ENCODE assay signal across 12 cellular contexts in the genomic region with DNA sequence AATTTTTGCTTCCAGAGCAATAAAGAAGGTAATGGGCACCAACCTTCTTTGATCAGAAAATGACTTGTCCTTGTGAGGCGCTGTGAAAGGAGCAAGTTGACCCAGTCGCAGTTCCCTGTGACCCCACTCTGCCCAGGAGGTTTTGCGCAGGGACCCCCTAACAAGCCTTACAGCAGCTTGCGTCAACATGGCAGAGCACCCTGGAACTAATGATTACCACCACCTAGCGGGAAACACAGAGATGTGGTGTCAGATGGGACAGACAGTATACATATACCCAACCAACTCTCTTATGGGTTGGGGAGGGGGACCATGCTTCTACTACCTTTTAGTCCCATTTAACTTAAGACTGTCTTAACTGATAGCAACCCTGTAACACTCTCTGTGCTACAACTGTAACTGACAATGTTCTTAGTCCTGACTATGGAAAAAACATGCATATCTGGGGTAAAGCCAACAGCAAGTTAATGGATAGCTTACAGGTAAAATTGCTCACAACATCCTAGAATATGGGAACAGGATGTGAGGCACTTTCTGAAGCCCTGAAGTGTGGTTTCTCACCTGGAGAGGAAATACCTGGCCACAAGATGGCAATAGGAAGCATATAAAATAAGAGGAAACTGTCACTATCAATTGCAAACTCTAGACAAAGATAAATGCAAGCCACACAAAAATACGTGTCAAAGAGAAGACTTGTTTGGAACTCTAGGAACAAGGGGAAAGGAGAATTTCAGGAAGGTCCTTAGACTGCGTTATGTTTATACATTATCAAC. TPM values are rescaled to one million over a fixed set of nuclear protein-coding genes. Genes with fewer than 3 reads are reported as not detected.
A peak's percentile ranks its signal among the peaks of the same experiment; 100 is the strongest.
DNase-seq lines count a peak whose midpoint lies in the region; ATAC-seq and TF ChIP-seq lines count a peak whose summit lies in the region.
"Had no signal": no experiment of that assay in that cellular context is flagged by ENCODE, and none has a peak within 500 bp of the region (broad histone marks: within the 10 kb centered on the region; RNA-seq: fewer than 3 reads in every experiment).

No MANE protein-coding gene starts in this region.

- ATAC-seq in HCT116, result no peak
- no peak for ATAC-seq in memory B cell (ENCODE audit: low read depth)

- peak overlapping the region; percentile 69 for H3K27ac Mint-ChIP-seq in activated CD4-positive, alpha-beta memory T cell treated with anti-CD3 and anti-CD28 coated beads for 36 hours
- H3K27ac Mint-ChIP-seq in memory B cell, result peak overlapping the region; percentile 24

- peak overlapping the region; percentile 51 for H3K4me3 Mint-ChIP-seq in activated CD4-positive, alpha-beta memory T cell treated with anti-CD3 and anti-CD28 coated beads for 36 hours
- H3K4me3 Mint-ChIP-seq in memory B cell, result peak overlapping the region; percentile 48

- H2AFZ ChIP-seq in HCT116 (ENCODE audit: low read depth, low read length, poor library complexity, severe bottlenecking), result no peak overlapping the region

- no peaks in the 10 kb centered on the region for H3K27me3 ChIP-seq in BLaER1 treated with 17β-estradiol and CSF1 and Interleukin-3, amounts not matched to agents 10 nM and 100 nM
- no peaks in the 10 kb centered on the region for H3K27me3 ChIP-seq in HCT116 (ENCODE audit: insufficient read depth, low read length)

- H3K4me1 ChIP-seq in BLaER1 treated with 17β-estradiol and CSF1 and Interleukin-3, amounts not matched to agents 10 nM and 100 nM, result peaks cover 22 to 28% (median 26%) of the 10 kb centered on the region in 10 experiments
- H3K4me1 ChIP-seq in HCT116 (ENCODE audit: control insufficient read depth in 1 of 2, insufficient read depth in 2 of 2, low read length in 2 of 2), result peaks cover 4 to 22% of the 10 kb centered on the region in 2 experiments

- H3K9me2 ChIP-seq in HCT116 (ENCODE audit: insufficient read depth), result no peaks in the 10 kb centered on the region

- CTCF ChIA-PET in HCT116 (lab: Charles Lee), result interaction anchor here (1.0 to 1.1 kb wide), 2 partner anchors 119 to 1527 kb away, joined by 3 read pairs; no protein-coding TSS in a partner anchor
- CTCF ChIA-PET in activated CD4-positive, alpha-beta memory T cell treated with anti-CD3 and anti-CD28 coated beads for 36 hours (lab: Charles Lee), result interaction anchor here (0.6 to 2.1 kb wide), 5 partner anchors 18 to 179 kb away, joined by 3 to 6 read pairs (median 4); a partner anchor contains a TSS

- RAD21 ChIA-PET in HCT116 (lab: Charles Lee; ENCODE audit: low non-redundant PET in 1 of 2, low total read pairs in 2 of 2, uncharacterized antibody in 2 of 2, unreplicated experiment in 2 of 2), result no interaction called here

- no peak for TF ChIP-seq POLR2A in HCT116 (IDR thresholded peaks at IDR 0.05; ENCODE audit: borderline replicate concordance, extremely low read depth, insufficient read depth, insufficient read length)

- DNase-seq in HCT116 (ENCODE audit: low read depth, low spot score), result no peak
- no peak for DNase-seq in activated CD4-positive, alpha-beta memory T cell treated with anti-CD3 and anti-CD28 coated beads for 36 hours
- no peak for DNase-seq in memory B cell (ENCODE audit: low spot score in 2 of 2)
- no peak for DNase-seq in putamen (ENCODE audit: low spot score)
- no peak for DNase-seq in MV-4-11 (lab: John Stamatoyannopoulos, UW)
- no peak for DNase-seq in SW480 (ENCODE audit: low spot score)
- DNase-seq in coronary artery (ENCODE audit: low spot score), result no peak
- DNase-seq: activated CD4-positive, alpha-beta T cell treated with anti-CD3 and anti-CD28 coated beads for 1 hour; RPMI8226 had no signal

- H3K9me3 Mint-ChIP-seq in activated CD4-positive, alpha-beta memory T cell treated with anti-CD3 and anti-CD28 coated beads for 36 hours, result no peaks in the 10 kb centered on the region
- no peaks in the 10 kb centered on the region for H3K9me3 Mint-ChIP-seq in memory B cell

- H3K4me1 Mint-ChIP-seq in activated CD4-positive, alpha-beta memory T cell treated with anti-CD3 and anti-CD28 coated beads for 36 hours (ENCODE audit: low read depth), result peaks cover 44% of the 10 kb centered on the region
- H3K4me1 Mint-ChIP-seq in memory B cell, result peaks cover 12% of the 10 kb centered on the region

- peaks cover 95% of the 10 kb centered on the region for H3K79me2 ChIP-seq in HCT116 (ENCODE audit: insufficient read depth, low read length)

- peaks cover 9 to 86% (median 66%) of the 10 kb centered on the region in 11 experiments; a peak in 21 of 22 replicates for H4K20me1 ChIP-seq in BLaER1 treated with 17β-estradiol and CSF1 and Interleukin-3, amounts not matched to agents 10 nM and 100 nM
- peaks cover 22% of the 10 kb centered on the region; the same call in 1 of the 2 replicates for H4K20me1 ChIP-seq in HCT116 (ENCODE audit: insufficient read depth)

- H3K9ac ChIP-seq in BLaER1 treated with 17β-estradiol and CSF1 and Interleukin-3, amounts not matched to agents 10 nM and 100 nM, result no peak overlapping the region
- H3K9ac ChIP-seq in HCT116 (ENCODE audit: low read length), result no peak overlapping the region

- H3K36me3 Mint-ChIP-seq in activated CD4-positive, alpha-beta memory T cell treated with anti-CD3 and anti-CD28 coated beads for 36 hours, result peaks cover 56% of the 10 kb centered on the region
- H3K36me3 Mint-ChIP-seq in memory B cell, result peaks cover 21% of the 10 kb centered on the region

- H3K27me3 Mint-ChIP-seq in activated CD4-positive, alpha-beta memory T cell treated with anti-CD3 and anti-CD28 coated beads for 36 hours, result no peaks in the 10 kb centered on the region
- H3K27me3 Mint-ChIP-seq in memory B cell, result no peaks in the 10 kb centered on the region

- TF ChIP-seq CTCF in HCT116 (IDR thresholded peaks at IDR 0.05 in 2 of 3, conservative IDR thresholded peaks at IDR 0.05 in 1 of 3; ENCODE audit: borderline replicate concordance in 1 of 3, insufficient read depth in 1 of 3, low read depth in 2 of 3, low read length in 2 of 3) (peak in 1 of 3 experiments; percentile 34; a peak in 2 of 6 replicates), coronary artery (IDR thresholded peaks at IDR 0.05) (no peak)

- H3K4me3 ChIP-seq in BLaER1 treated with 17β-estradiol and CSF1 and Interleukin-3, amounts not matched to agents 10 nM and 100 nM, result no peak overlapping the region
- H3K4me3 ChIP-seq in HCT116 (replicated peaks in 1 of 2; ENCODE audit: low read depth in 1 of 2, low read length in 2 of 2), result no peak overlapping the region
- no peak overlapping the region for H3K4me3 ChIP-seq in coronary artery

- H3K9me3 ChIP-seq in BLaER1 treated with 17β-estradiol and CSF1 and Interleukin-3, amounts not matched to agents 10 nM and 100 nM (replicated peaks in 1 of 11), result no peaks in the 10 kb centered on the region
- no peaks in the 10 kb centered on the region for H3K9me3 ChIP-seq in HCT116 (ENCODE audit: control insufficient read depth in 1 of 2, insufficient read depth in 1 of 2, low read depth in 1 of 2, low read length in 2 of 2)

- TF ChIP-seq RAD21 in HCT116 (IDR thresholded peaks at IDR 0.05; ENCODE audit: low read depth), result no peak

- BruUV-seq in HCT116 (replicated peaks; lab: Mats Ljungman, UMichigan), result no TSS peak

- intact Hi-C loops in HCT116 (cut with micrococcal nuclease), result loop anchor here (5.0 kb wide), 1 partner anchor 1528 kb away; no protein-coding TSS in a partner anchor
- intact Hi-C loops in activated CD4-positive, alpha-beta memory T cell treated with anti-CD3 and anti-CD28 coated beads for 36 hours (cut with micrococcal nuclease), result loop anchor here (5.0 to 10.0 kb wide), 2 partner anchors 977 to 1350 kb away; a partner anchor contains a TSS

- peaks cover 57 to 69% (median 66%) of the 10 kb centered on the region in 11 experiments for H3K36me3 ChIP-seq in BLaER1 treated with 17β-estradiol and CSF1 and Interleukin-3, amounts not matched to agents 10 nM and 100 nM
- H3K36me3 ChIP-seq in HCT116 (ENCODE audit: control insufficient read depth in 1 of 2, insufficient read depth in 2 of 2, low read length in 2 of 2), result peaks cover 28 to 54% of the 10 kb centered on the region in 2 experiments

- POLR2A ChIA-PET in HCT116 (lab: Charles Lee), result no interaction called here
- POLR2A ChIA-PET in activated CD4-positive, alpha-beta memory T cell treated with anti-CD3 and anti-CD28 coated beads for 36 hours (lab: Charles Lee), result interaction anchor here (1.4 kb wide), 2 partner anchors 14 to 21 kb away, joined by 3 to 6 read pairs; a partner anchor contains a TSS

- H3K4me2 ChIP-seq in BLaER1 treated with 17β-estradiol and CSF1 and Interleukin-3, amounts not matched to agents 10 nM and 100 nM, result peak overlapping the region in 9 of 11 experiments; percentile 85 to 96 (median 92); a peak in 10 of 22 replicates
- peak overlapping the region; percentile 91; the same call in 1 of the 2 replicates for H3K4me2 ChIP-seq in HCT116 (ENCODE audit: low read length)

- no peak overlapping the region for H3K27ac ChIP-seq in BLaER1 treated with 17β-estradiol and CSF1 and Interleukin-3, amounts not matched to agents 10 nM and 100 nM
- H3K27ac ChIP-seq in HCT116 (ENCODE audit: low read depth, low read length), result no peak overlapping the region
- H3K27ac ChIP-seq in coronary artery, result no peak overlapping the region

TF ChIP-seq in HCT116, 20 proteins besides CTCF, POLR2A, EP300 and RAD21 (continues in another document):
- TF ChIP-seq EGR1 (IDR thresholded peaks at IDR 0.05; ENCODE audit: low read depth), result no peak
- TF ChIP-seq TCF7L2 (IDR thresholded peaks at IDR 0.05; ENCODE audit: borderline replicate concordance, extremely low read depth, insufficient read depth, insufficient read length), result no peak
- TF ChIP-seq SIN3A (IDR thresholded peaks at IDR 0.05; ENCODE audit: low read depth), result no peak
- TF ChIP-seq POLR2AphosphoS5 (IDR thresholded peaks at IDR 0.05; ENCODE audit: low read depth, low read length), result no peak
- no peak for TF ChIP-seq CEBPB (IDR thresholded peaks at IDR 0.05; ENCODE audit: low read depth)
- no peak for TF ChIP-seq EZH2phosphoT487 (IDR thresholded peaks at IDR 0.05; ENCODE audit: borderline replicate concordance)
- no peak for TF ChIP-seq ZNF274 (IDR thresholded peaks at IDR 0.05; ENCODE audit: low read depth, low read length)

RNA-seq across cellular contexts. Expression of a gene that starts 3.0 kb away (rescaled TPM):
- total RNA-seq in HCT116 (2021; ENCODE audit: unreplicated experiment), result 196 TPM
- polyA plus RNA-seq in HCT116 (2012), result 124 and 159 TPM in 2 replicates
- 100 to 1,000 TPM; 273 to 277 TPM for total RNA-seq in activated CD4-positive, alpha-beta memory T cell treated with anti-CD3 and anti-CD28 coated beads for 36 hours

RNA-seq across cellular contexts. Expression of a gene that starts 3.1 kb away (rescaled TPM):
- total RNA-seq in HCT116 (2021; ENCODE audit: unreplicated experiment), result 36.4 TPM
- polyA plus RNA-seq in HCT116 (2012), result 22.0 and 25.7 TPM in 2 replicates
- total RNA-seq in activated CD4-positive, alpha-beta memory T cell treated with anti-CD3 and anti-CD28 coated beads for 36 hours, result 10 to 100 TPM; 80.3 to 85.1 TPM

RNA-seq across cellular contexts. Expression of a gene that starts 21.3 kb away (rescaled TPM):
- total RNA-seq in HCT116 (2021; ENCODE audit: unreplicated experiment), result 44.2 TPM
- polyA plus RNA-seq in HCT116 (2012), result 20.9 and 22.8 TPM in 2 replicates
- total RNA-seq in activated CD4-positive, alpha-beta memory T cell treated with anti-CD3 and anti-CD28 coated beads for 36 hours, result 10 to 100 TPM; 39.9 to 40.2 TPM

RNA-seq across cellular contexts. Expression of a gene that starts 32.4 kb away (rescaled TPM):
- total RNA-seq in HCT116 (2021; ENCODE audit: unreplicated experiment), result not detected
- polyA plus RNA-seq in HCT116 (2012), result not detected in 2 replicates
- not detected for total RNA-seq in activated CD4-positive, alpha-beta memory T cell treated with anti-CD3 and anti-CD28 coated beads for 36 hours
- total RNA-seq: myocyte had no signal
- polyA plus RNA-seq: esophagus had no signal

RNA-seq across cellular contexts. Expression of a gene that starts 56.8 kb away (rescaled TPM):
- total RNA-seq in HCT116 (2021; ENCODE audit: unreplicated experiment), result not detected
- not detected in 2 replicates for polyA plus RNA-seq in HCT116 (2012)
- total RNA-seq in activated CD4-positive, alpha-beta memory T cell treated with anti-CD3 and anti-CD28 coated beads for 36 hours, result not detected
- total RNA-seq: myocyte had no signal
- polyA plus RNA-seq: esophagus had no signal
